19 cellular contexts compared by ENCODE assay signal in the genomic region with DNA sequence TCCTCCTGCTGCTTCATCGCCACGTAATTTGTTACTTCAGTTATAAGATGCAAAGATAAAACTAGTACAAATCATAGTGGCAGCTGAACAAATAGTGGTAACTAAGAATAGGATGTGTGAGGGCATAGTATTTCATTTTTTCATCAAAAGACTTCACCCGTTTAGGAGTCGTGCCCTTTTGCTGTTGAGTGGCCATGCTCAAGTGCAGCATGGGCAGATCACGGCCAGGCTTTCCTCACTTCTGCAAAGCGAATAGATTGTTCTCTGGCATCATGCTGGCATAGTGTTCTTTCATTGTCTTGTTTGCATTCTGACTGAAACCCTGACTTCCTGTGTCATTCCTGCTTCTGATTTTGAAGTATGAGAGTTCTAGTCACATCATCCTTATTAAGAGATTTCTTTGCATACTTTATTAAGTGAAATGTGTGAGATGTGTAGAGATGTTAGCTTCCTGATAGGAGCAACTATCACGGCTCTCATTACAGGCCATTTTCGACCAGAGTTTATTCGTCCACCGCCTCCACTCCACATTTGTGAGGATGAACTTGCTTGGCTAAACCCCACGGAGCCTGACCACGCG. TPM values are rescaled to one million over a fixed set of nuclear protein-coding genes. Genes with fewer than 3 reads are reported as not detected.
A peak's percentile ranks its signal among the peaks of the same experiment; 100 is the strongest.
DNase-seq lines count a peak whose midpoint lies in the region; ATAC-seq and TF ChIP-seq lines count a peak whose summit lies in the region.
"Had no signal": no experiment of that assay in that cellular context is flagged by ENCODE, and none has a peak within 500 bp of the region (broad histone marks: within the 10 kb centered on the region; RNA-seq: fewer than 3 reads in every experiment).

No MANE protein-coding gene starts in this region.

- no peak overlapping the region for H3K4me3 ChIP-seq in MM.1S (ENCODE audit: low read length)
- no peak overlapping the region for H3K4me3 ChIP-seq in H7 (ENCODE audit: insufficient read depth, low read depth, low read length)
- H3K4me3 ChIP-seq: ascending aorta, tibial artery had no signal

- DNase-seq in activated CD4-positive, alpha-beta T cell treated with anti-CD3 and anti-CD28 coated beads for 36 hours: no peak
- no peak for DNase-seq in activated CD4-positive, alpha-beta T cell treated with anti-CD3 and anti-CD28 coated beads for 4 hours
- DNase-seq in NCI-H345 treated with DMSO at 0.1 percent for 48 hours (lab: John Stamatoyannopoulos, UW; ENCODE audit: unreplicated experiment): peak; percentile 20
- no peak for DNase-seq in activated naive CD8-positive, alpha-beta T cell treated with anti-CD3 and anti-CD28 coated beads for 36 hours
- DNase-seq in naive thymus-derived CD8-positive, alpha-beta T cell: no peak
- DNase-seq in NCI-H1436 (lab: John Stamatoyannopoulos, UW): no peak
- no peak for DNase-seq in MM.1S
- no peak for DNase-seq in H7
- DNase-seq: activated effector memory CD4-positive, alpha-beta T cell treated with Interleukin-2 at 50 U/mL for 16 hours; DMS 273 treated with DMSO at 0.1 percent for 48 hours; mesendoderm; NCI-H1092 treated with DMSO at 0.1 percent for 48 hours; NCI-H2107; NCI-H748 treated with DMSO at 0.1 percent for 48 hours; stimulated activated CD4-positive, alpha-beta T cell treated with anti-CD3 and anti-CD28 coated beads, Interleukin-12 subunit alpha, Interleukin-12 subunit beta, amount 100 ng/mL, for 4 hours; tibial artery had no signal

- H3K9me2 ChIP-seq in MM.1S (replicated peaks; ENCODE audit: insufficient read depth, low read length): no peaks in the 10 kb centered on the region

- H3K4me2 ChIP-seq in MM.1S (ENCODE audit: low read depth, low read length): no peak overlapping the region

- intact Hi-C loops in activated CD4-positive, alpha-beta T cell treated with anti-CD3 and anti-CD28 coated beads for 36 hours (cut with DNase I, micrococcal nuclease): no loop called here

- H3K27ac ChIP-seq in MM.1S (ENCODE audit: low read length): no peak overlapping the region
- H3K27ac ChIP-seq: ascending aorta, tibial artery had no signal

- H3K36me3 Mint-ChIP-seq in activated CD4-positive, alpha-beta T cell treated with anti-CD3 and anti-CD28 coated beads for 36 hours (ENCODE audit: low read depth): peaks cover 58% of the 10 kb centered on the region
- H3K36me3 Mint-ChIP-seq in activated naive CD8-positive, alpha-beta T cell treated with anti-CD3 and anti-CD28 coated beads for 36 hours: peaks cover 27% of the 10 kb centered on the region
- peaks cover 5 to 86% (median 13%) of the 10 kb centered on the region in 3 donors for H3K36me3 Mint-ChIP-seq in naive thymus-derived CD8-positive, alpha-beta T cell

- no peaks in the 10 kb centered on the region for H3F3A ChIP-seq in MM.1S (ENCODE audit: insufficient read depth, low read length)

- H3K4me1 Mint-ChIP-seq in activated CD4-positive, alpha-beta T cell treated with anti-CD3 and anti-CD28 coated beads for 36 hours: peaks cover 27% of the 10 kb centered on the region
- H3K4me1 Mint-ChIP-seq in activated naive CD8-positive, alpha-beta T cell treated with anti-CD3 and anti-CD28 coated beads for 36 hours: peaks cover 26% of the 10 kb centered on the region
- peaks cover 16 to 35% (median 24%) of the 10 kb centered on the region in 4 donors for H3K4me1 Mint-ChIP-seq in naive thymus-derived CD8-positive, alpha-beta T cell
- H3K4me1 Mint-ChIP-seq: neural crest cell had no signal

- peaks cover 9% of the 10 kb centered on the region; the same call in 1 of the 2 replicates for H3K36me3 ChIP-seq in MM.1S (replicated peaks; ENCODE audit: insufficient read depth, low read length)
- H3K36me3 ChIP-seq in H7 (replicated peaks; ENCODE audit: control insufficient read depth, insufficient read depth, low read length): peaks cover 14% of the 10 kb centered on the region

- no peaks in the 10 kb centered on the region for H3K9me3 ChIP-seq in MM.1S (replicated peaks; ENCODE audit: insufficient read depth, low read length)
- H3K9me3 ChIP-seq: ascending aorta, tibial artery had no signal

- no peak overlapping the region for H3K4me3 Mint-ChIP-seq in activated CD4-positive, alpha-beta T cell treated with anti-CD3 and anti-CD28 coated beads for 36 hours
- H3K4me3 Mint-ChIP-seq in activated naive CD8-positive, alpha-beta T cell treated with anti-CD3 and anti-CD28 coated beads for 36 hours: no peak overlapping the region
- no peak overlapping the region for H3K4me3 Mint-ChIP-seq in naive thymus-derived CD8-positive, alpha-beta T cell
- H3K4me3 Mint-ChIP-seq: neural crest cell had no signal

- ATAC-seq in activated CD4-positive, alpha-beta T cell treated with anti-CD3 and anti-CD28 coated beads for 36 hours: peak; percentile 26
- ATAC-seq in naive thymus-derived CD8-positive, alpha-beta T cell: no peak
- ATAC-seq: SK-N-SH treated with all-trans-retinoic acid at 6 μM for 48 hours had no signal

- no peak overlapping the region for H2AFZ ChIP-seq in MM.1S (ENCODE audit: low read length)

- H3K79me2 ChIP-seq in MM.1S (ENCODE audit: low read length): peaks cover 8% of the 10 kb centered on the region; the same call in 1 of the 2 replicates

- H3K27me3 Mint-ChIP-seq in activated CD4-positive, alpha-beta T cell treated with anti-CD3 and anti-CD28 coated beads for 36 hours: no peaks in the 10 kb centered on the region
- no peaks in the 10 kb centered on the region for H3K27me3 Mint-ChIP-seq in activated naive CD8-positive, alpha-beta T cell treated with anti-CD3 and anti-CD28 coated beads for 36 hours
- H3K27me3 Mint-ChIP-seq in naive thymus-derived CD8-positive, alpha-beta T cell: no peaks in the 10 kb centered on the region

- H3K27ac Mint-ChIP-seq in activated CD4-positive, alpha-beta T cell treated with anti-CD3 and anti-CD28 coated beads for 36 hours: peak overlapping the region; percentile 52
- peak overlapping the region; percentile 61 for H3K27ac Mint-ChIP-seq in activated naive CD8-positive, alpha-beta T cell treated with anti-CD3 and anti-CD28 coated beads for 36 hours
- peak overlapping the region in 7 of 10 donors; percentile 22 to 80 (median 49) for H3K27ac Mint-ChIP-seq in naive thymus-derived CD8-positive, alpha-beta T cell

- no peaks in the 10 kb centered on the region for H4K20me1 ChIP-seq in MM.1S (ENCODE audit: insufficient read depth, low read length)

- no peak overlapping the region for H3K9ac ChIP-seq in MM.1S (ENCODE audit: low read length)

- TF ChIP-seq CTCF in MM.1S (IDR thresholded peaks at IDR 0.05; ENCODE audit: low read length): no peak

- CTCF ChIA-PET in activated CD4-positive, alpha-beta T cell treated with anti-CD3 and anti-CD28 coated beads for 36 hours (lab: Charles Lee): no interaction called here

- H3K9me3 Mint-ChIP-seq in activated CD4-positive, alpha-beta T cell treated with anti-CD3 and anti-CD28 coated beads for 36 hours (ENCODE audit: low read depth): no peaks in the 10 kb centered on the region
- H3K9me3 Mint-ChIP-seq in activated naive CD8-positive, alpha-beta T cell treated with anti-CD3 and anti-CD28 coated beads for 36 hours: no peaks in the 10 kb centered on the region
- H3K9me3 Mint-ChIP-seq in naive thymus-derived CD8-positive, alpha-beta T cell: no peaks in the 10 kb centered on the region
- H3K9me3 Mint-ChIP-seq: neural crest cell had no signal

- H3K27me3 ChIP-seq in MM.1S (replicated peaks; ENCODE audit: insufficient read depth, low read length) (no peaks in the 10 kb centered on the region), H7 (ENCODE audit: control insufficient read depth, insufficient read depth, low read length) (no peaks in the 10 kb centered on the region)
- H3K27me3 ChIP-seq: ascending aorta, tibial artery had no signal

- H3K4me1 ChIP-seq in MM.1S (ENCODE audit: low read length): no peaks in the 10 kb centered on the region
- H3K4me1 ChIP-seq: ascending aorta, tibial artery had no signal

- POLR2A ChIA-PET in activated CD4-positive, alpha-beta T cell treated with anti-CD3 and anti-CD28 coated beads for 36 hours (lab: Charles Lee): no interaction called here
- POLR2A ChIA-PET in naive thymus-derived CD8-positive, alpha-beta T cell (lab: Charles Lee): interaction anchor here (0.7 to 1.1 kb wide), 2 partner anchors 9 to 38 kb away, joined by 3 to 4 read pairs; no protein-coding TSS in a partner anchor

RNA-seq across cellular contexts. Expression of a gene that starts 11.8 kb away (rescaled TPM):
- 100 to 1,000 TPM in 1 of 2 experiments, 10 to 100 TPM in 1; 57.9 to 106 TPM for total RNA-seq in activated CD4-positive, alpha-beta T cell treated with anti-CD3 and anti-CD28 coated beads for 36 hours
- 10 to 100 TPM; 60.7 to 64.7 TPM for total RNA-seq in activated naive CD8-positive, alpha-beta T cell treated with anti-CD3 and anti-CD28 coated beads for 36 hours
- 10 to 100 TPM; 51.6 to 62.4 TPM for total RNA-seq in naive thymus-derived CD8-positive, alpha-beta T cell
- polyA plus RNA-seq in naive thymus-derived CD8-positive, alpha-beta T cell: 10 to 100 TPM; 64.2 to 69.3 (median 64.9) TPM
- total RNA-seq in H7 (2014; rRNA removed; shearing (Covaris generic)): 68.6 and 72.6 TPM in 2 replicates

RNA-seq across cellular contexts. Expression of a gene that starts 44.1 kb away (rescaled TPM):
- total RNA-seq in activated CD4-positive, alpha-beta T cell treated with anti-CD3 and anti-CD28 coated beads for 36 hours: 10 to 100 TPM; 23.4 to 29.5 TPM
- total RNA-seq in activated naive CD8-positive, alpha-beta T cell treated with anti-CD3 and anti-CD28 coated beads for 36 hours: 10 to 100 TPM; 38.7 to 39.4 TPM
- total RNA-seq in naive thymus-derived CD8-positive, alpha-beta T cell: 100 to 1,000 TPM; 108 to 114 TPM
- 10 to 100 TPM; 36.6 to 41.6 (median 39.0) TPM for polyA plus RNA-seq in naive thymus-derived CD8-positive, alpha-beta T cell
- 17.9 and 29.9 TPM in 2 replicates for total RNA-seq in H7 (2014; rRNA removed; shearing (Covaris generic))
